7 cellular contexts compared by ENCODE assay signal in genomic region chr22:29167032-29167911, GRCh38. TPM values are rescaled to one million over a fixed set of nuclear protein-coding genes. Genes with fewer than 3 reads are reported as not detected.
DNase-seq lines count a peak whose midpoint lies in the region; ATAC-seq and TF ChIP-seq lines count a peak whose summit lies in the region.

No MANE protein-coding gene starts in this region.

- peaks cover 0 to 3% (median 0%) of the 10 kb centered on the region in 6 donors for H3K9me3 Mint-ChIP-seq in immature natural killer cell

- H3K79me2 ChIP-seq in smooth muscle cell (ENCODE audit: low read depth), result no peaks in the 10 kb centered on the region

- peak overlapping the region in 4 of 6 donors; percentile 14 to 75 (median 72) for H3K27ac Mint-ChIP-seq in immature natural killer cell

- no peaks in the 10 kb centered on the region for H3K4me1 ChIP-seq in smooth muscle cell (ENCODE audit: low read depth)

- H3K27ac ChIP-seq in smooth muscle cell (ENCODE audit: low read depth), result no peak overlapping the region

- ATAC-seq in HG02970 (IDR thresholded peaks at IDR 0.05; ENCODE audit: low FRiP score, unreplicated experiment), result peak; percentile 85

- H3F3A ChIP-seq in smooth muscle cell (ENCODE audit: low read depth), result no peaks in the 10 kb centered on the region

- H3K4me2 ChIP-seq in smooth muscle cell, result no peak overlapping the region

- no peaks in the 10 kb centered on the region for H3K27me3 ChIP-seq in smooth muscle cell (ENCODE audit: low read depth)

- DNase-seq in GM19238 (ENCODE audit: insufficient read length, low spot score) (peak; percentile 87), SKM-1 (lab: John Stamatoyannopoulos, UW; ENCODE audit: unreplicated experiment) (peak; percentile 90), immature natural killer cell (peak; percentile 46 to 52 (median 48)), NCI-H2029 (lab: John Stamatoyannopoulos, UW) (no peak), NK-92 (lab: John Stamatoyannopoulos, UW; ENCODE audit: unreplicated experiment) (no peak), smooth muscle cell (lab: John Stamatoyannopoulos, UW; ENCODE audit: unreplicated experiment) (no peak)

- 78% methylated on average over 22 of the region's 22 CpGs for WGBS in smooth muscle cell (ENCODE audit: low lambda C conversion rate)

- H3K4me3 ChIP-seq in smooth muscle cell, result no peak overlapping the region

- H3K9ac ChIP-seq in smooth muscle cell (ENCODE audit: low read depth), result no peak overlapping the region

- no peaks in the 10 kb centered on the region for H3K9me3 ChIP-seq in smooth muscle cell (replicated peaks; ENCODE audit: low read depth)

- no peak for TF ChIP-seq CTCF in smooth muscle cell (IDR thresholded peaks at IDR 0.05; ENCODE audit: borderline replicate concordance, insufficient read depth, poor library complexity, severe bottlenecking)

- peaks cover 2 to 6% (median 3%) of the 10 kb centered on the region in 3 donors for H3K27me3 Mint-ChIP-seq in immature natural killer cell (ENCODE audit: low read depth in 3 of 3)

- H3K4me1 Mint-ChIP-seq in immature natural killer cell, result peaks cover 19 to 21% of the 10 kb centered on the region in 2 donors

- H3K36me3 Mint-ChIP-seq in immature natural killer cell, result no peaks in the 10 kb centered on the region

- peak overlapping the region; percentile 3 to 78 (median 46) for H3K4me3 Mint-ChIP-seq in immature natural killer cell

- no peaks in the 10 kb centered on the region for H3K36me3 ChIP-seq in smooth muscle cell (ENCODE audit: low read depth)

- no peaks in the 10 kb centered on the region for H4K20me1 ChIP-seq in smooth muscle cell (ENCODE audit: low read depth)

- H2AFZ ChIP-seq in smooth muscle cell (ENCODE audit: low read depth), result no peak overlapping the region

RNA-seq across cellular contexts. Expression of gene EMID1, which starts 38.4 kb away (rescaled TPM):
- polyA plus RNA-seq in immature natural killer cell, result under 1 TPM in 2 of 3 donors, not detected in 1; 0.29 to 0.91 TPM
- total RNA-seq in smooth muscle cell, result 1.1 and 1.9 TPM in 2 replicates
- 2.7 and 3.9 TPM in 2 replicates for polyA plus RNA-seq in smooth muscle cell

Comparison
In these comparisons a context has a peak if more than half of its experiments do, and no peak if none do; other contexts are left out.
1. DNase-seq: peak in GM19238 (single experiment), SKM-1 (single experiment) and immature natural killer cell (3 of 3); none in NCI-H2029 (single experiment), NK-92 (single experiment) and smooth muscle cell (single experiment).